In genomic region chr16:10888320-10888937, GRCh38 we compare ENCODE assay signal across 26 cellular contexts. TPM values are rescaled to one million over a fixed set of nuclear protein-coding genes. Genes with fewer than 3 reads are reported as not detected.
DNase-seq lines count a peak whose midpoint lies in the region; ATAC-seq and TF ChIP-seq lines count a peak whose summit lies in the region.
"Had no signal": no experiment of that assay in that cellular context is flagged by ENCODE, and none has a peak within 500 bp of the region (broad histone marks: within the 10 kb centered on the region; RNA-seq: fewer than 3 reads in every experiment).

No MANE protein-coding gene starts in this region.

- peaks cover 0 to 13% (median 0%) of the 10 kb centered on the region in 11 experiments; a peak in 5 of 22 replicates for H3K9me3 ChIP-seq in BLaER1 treated with 17β-estradiol and CSF1 and Interleukin-3, amounts not matched to agents 10 nM and 100 nM (replicated peaks in 1 of 11)
- H3K9me3 ChIP-seq in DOHH2 (ENCODE audit: control insufficient read depth, insufficient read depth, low read length) (no peaks in the 10 kb centered on the region), lower lobe of right lung (no peaks in the 10 kb centered on the region)
- H3K9me3 ChIP-seq: breast epithelium, esophagus squamous epithelium, sigmoid colon, thoracic aorta had no signal

- peaks cover 49% of the 10 kb centered on the region for H3F3A ChIP-seq in DOHH2 (ENCODE audit: control insufficient read depth, insufficient read depth)

- peaks cover 0 to 82% (median 1%) of the 10 kb centered on the region in 4 donors for H3K4me1 Mint-ChIP-seq in naive thymus-derived CD8-positive, alpha-beta T cell

- peak overlapping the region in 2 of 10 donors; percentile 17 to 61 for H3K4me3 Mint-ChIP-seq in naive thymus-derived CD8-positive, alpha-beta T cell
- H3K4me3 Mint-ChIP-seq: activated naive CD4-positive, alpha-beta T cell treated with anti-CD3 and anti-CD28 coated beads, Interleukin-2, amount 10 ng/mL, durations not matched to agents 7 days and 5 days; activated T-helper 1 cell treated with anti-CD3 and anti-CD28 coated beads, Interleukin-12 subunit alpha, Interleukin-12 subunit beta, Interleukin-2, Interleukin-4 antibody, amounts not matched to agents 30 ng/mL and 10 ng/mL and 1 ng/mL, durations not matched to agents 14 hours and 24 hours and 36 hours; CD4-positive, alpha-beta T cell had no signal

- peak overlapping the region; percentile 3 to 60 (median 36); a peak in 17 of 20 replicates for H3K4me3 ChIP-seq in BLaER1 treated with 17β-estradiol and CSF1 and Interleukin-3, amounts not matched to agents 10 nM and 100 nM
- peak overlapping the region; percentile 78 for H3K4me3 ChIP-seq in DOHH2 (ENCODE audit: low read length)
- H3K4me3 ChIP-seq in lower lobe of right lung: no peak overlapping the region
- H3K4me3 ChIP-seq: breast epithelium, esophagus squamous epithelium, sigmoid colon, thoracic aorta had no signal

- intact Hi-C loops in lower lobe of right lung (cut with DNase I): no loop called here

- no peaks in the 10 kb centered on the region for H3K27me3 ChIP-seq in BLaER1 treated with 17β-estradiol and CSF1 and Interleukin-3, amounts not matched to agents 10 nM and 100 nM
- no peaks in the 10 kb centered on the region for H3K27me3 ChIP-seq in DOHH2 (ENCODE audit: control insufficient read depth, low read length)
- no peaks in the 10 kb centered on the region for H3K27me3 ChIP-seq in lower lobe of right lung (ENCODE audit: low read depth)
- H3K27me3 ChIP-seq in foreskin keratinocyte: peaks cover 9% of the 10 kb centered on the region
- H3K27me3 ChIP-seq: breast epithelium, esophagus squamous epithelium, sigmoid colon had no signal

- H4K20me1 ChIP-seq in BLaER1 treated with 17β-estradiol and CSF1 and Interleukin-3, amounts not matched to agents 10 nM and 100 nM: peaks cover 7 to 75% (median 18%) of the 10 kb centered on the region in 11 experiments; a peak in 13 of 22 replicates
- no peaks in the 10 kb centered on the region for H4K20me1 ChIP-seq in DOHH2 (ENCODE audit: control insufficient read depth, insufficient read depth, low read depth, low read length)

- no peaks in the 10 kb centered on the region for H3K36me3 Mint-ChIP-seq in naive thymus-derived CD8-positive, alpha-beta T cell

- peak overlapping the region; percentile 3 to 75 (median 68); a peak in 21 of 22 replicates for H3K9ac ChIP-seq in BLaER1 treated with 17β-estradiol and CSF1 and Interleukin-3, amounts not matched to agents 10 nM and 100 nM

- no peaks in the 10 kb centered on the region for H3K9me3 Mint-ChIP-seq in naive thymus-derived CD8-positive, alpha-beta T cell
- H3K9me3 Mint-ChIP-seq: activated naive CD4-positive, alpha-beta T cell treated with anti-CD3 and anti-CD28 coated beads, Interleukin-2, amount 10 ng/mL, durations not matched to agents 7 days and 5 days; activated T-helper 1 cell treated with anti-CD3 and anti-CD28 coated beads, Interleukin-12 subunit alpha, Interleukin-12 subunit beta, Interleukin-2, Interleukin-4 antibody, amounts not matched to agents 30 ng/mL and 10 ng/mL and 1 ng/mL, durations not matched to agents 14 hours and 24 hours and 36 hours; CD4-positive, alpha-beta T cell had no signal

- peak overlapping the region; percentile 8 to 88 (median 80); a peak in 20 of 22 replicates for H3K27ac ChIP-seq in BLaER1 treated with 17β-estradiol and CSF1 and Interleukin-3, amounts not matched to agents 10 nM and 100 nM
- peak overlapping the region; percentile 93 for H3K27ac ChIP-seq in DOHH2 (ENCODE audit: low read depth, low read length)
- H3K27ac ChIP-seq in lower lobe of right lung: no peak overlapping the region
- no peak overlapping the region for H3K27ac ChIP-seq in foreskin keratinocyte
- H3K27ac ChIP-seq: breast epithelium, esophagus squamous epithelium, sigmoid colon, thoracic aorta had no signal

- H3K36me3 ChIP-seq in BLaER1 treated with 17β-estradiol and CSF1 and Interleukin-3, amounts not matched to agents 10 nM and 100 nM: peaks cover 10 to 78% (median 37%) of the 10 kb centered on the region in 11 experiments; a peak in 21 of 22 replicates
- peaks cover 61% of the 10 kb centered on the region for H3K36me3 ChIP-seq in DOHH2 (ENCODE audit: control insufficient read depth, low read length)
- no peaks in the 10 kb centered on the region for H3K36me3 ChIP-seq in lower lobe of right lung
- H3K36me3 ChIP-seq: breast epithelium, esophagus squamous epithelium, sigmoid colon, thoracic aorta had no signal

- peak overlapping the region; percentile 92 to 98 (median 96) for H3K4me2 ChIP-seq in BLaER1 treated with 17β-estradiol and CSF1 and Interleukin-3, amounts not matched to agents 10 nM and 100 nM
- H3K4me2 ChIP-seq in DOHH2 (ENCODE audit: low read length): peak overlapping the region; percentile 97

- ATAC-seq in lower lobe of right lung: no peak
- ATAC-seq in foreskin keratinocyte: no peak
- ATAC-seq in naive thymus-derived CD8-positive, alpha-beta T cell: no peak

- DNase-seq in MV-4-11 (lab: John Stamatoyannopoulos, UW) (peak; percentile 59), lower lobe of right lung (peak; percentile 65), foreskin keratinocyte (no peak), NCI-H82 treated with DMSO at 0.1 percent for 48 hours (lab: John Stamatoyannopoulos, UW; ENCODE audit: unreplicated experiment) (no peak), NCI-H524 treated with DMSO at 0.1 percent for 48 hours (lab: John Stamatoyannopoulos, UW) (no peak)
- no peak for DNase-seq in naive thymus-derived CD8-positive, alpha-beta T cell
- DNase-seq: activated CD4-positive, CD25-positive, alpha-beta regulatory T cell; activated naive CD4-positive, alpha-beta T cell treated with anti-CD3 and anti-CD28 coated beads, Interleukin-2, amount 10 ng/mL, durations not matched to agents 7 days and 5 days; CD4-positive, alpha-beta T cell; cortex of kidney; esophagus squamous epithelium; H7; mammary epithelial cell; NCI-H1417 treated with DMSO at 0.1 percent for 48 hours; NCI-H2081 treated with DMSO at 0.1 percent for 48 hours; NCI-H226; NCI-H748 treated with DMSO at 0.1 percent for 48 hours; sigmoid colon; stimulated activated CD4-positive, alpha-beta T cell treated with anti-CD3 and anti-CD28 coated beads, Interleukin-15, amount 100 ng/mL, for 24 hours; stimulated activated naive CD4-positive, alpha-beta T cell treated with Interleukin-2 at 50 U/mL for 16 hours had no signal

- POLR2A ChIA-PET in naive thymus-derived CD8-positive, alpha-beta T cell (lab: Charles Lee): no interaction called here

- TF ChIP-seq CTCF in DOHH2 (IDR thresholded peaks at IDR 0.05; ENCODE audit: low read depth, low read length, poor library complexity, severe bottlenecking): no peak
- TF ChIP-seq CTCF in lower lobe of right lung (IDR thresholded peaks at IDR 0.05): no peak
- no peak for TF ChIP-seq CTCF in foreskin keratinocyte (conservative IDR thresholded peaks at IDR 0.05)

- peak overlapping the region in 1 of 10 donors; percentile 37 for H3K27ac Mint-ChIP-seq in naive thymus-derived CD8-positive, alpha-beta T cell
- H3K27ac Mint-ChIP-seq: activated naive CD4-positive, alpha-beta T cell treated with anti-CD3 and anti-CD28 coated beads, Interleukin-2, amount 10 ng/mL, durations not matched to agents 7 days and 5 days; activated T-helper 1 cell treated with anti-CD3 and anti-CD28 coated beads, Interleukin-12 subunit alpha, Interleukin-12 subunit beta, Interleukin-2, Interleukin-4 antibody, amounts not matched to agents 30 ng/mL and 10 ng/mL and 1 ng/mL, durations not matched to agents 14 hours and 24 hours and 36 hours; CD4-positive, alpha-beta T cell had no signal

- H3K4me1 ChIP-seq in BLaER1 treated with 17β-estradiol and CSF1 and Interleukin-3, amounts not matched to agents 10 nM and 100 nM: peaks cover 99 to 100% (median 100%) of the 10 kb centered on the region in 10 experiments
- peaks cover 100% of the 10 kb centered on the region for H3K4me1 ChIP-seq in DOHH2 (ENCODE audit: control insufficient read depth, low read length)
- H3K4me1 ChIP-seq in lower lobe of right lung: peaks cover 83% of the 10 kb centered on the region
- no peaks in the 10 kb centered on the region for H3K4me1 ChIP-seq in foreskin keratinocyte
- H3K4me1 ChIP-seq: breast epithelium, sigmoid colon had no signal

- peaks cover 89% of the 10 kb centered on the region for H3K79me2 ChIP-seq in DOHH2 (ENCODE audit: control insufficient read depth, low read length)

- H3K27me3 Mint-ChIP-seq in naive thymus-derived CD8-positive, alpha-beta T cell: peaks cover 0 to 49% (median 39%) of the 10 kb centered on the region in 5 donors

- H3K9me2 ChIP-seq in DOHH2 (replicated peaks; ENCODE audit: control insufficient read depth, low read length): no peaks in the 10 kb centered on the region

RNA-seq across cellular contexts. Expression of gene CIITA, which starts 11.4 kb away (rescaled TPM):
- total RNA-seq in lower lobe of right lung: 119 TPM
- 0.07 TPM in 1 of 2 replicates, not detected in the other for total RNA-seq in foreskin keratinocyte
- 0.03 and 0.06 TPM in 2 replicates for polyA plus RNA-seq in foreskin keratinocyte
- total RNA-seq in naive thymus-derived CD8-positive, alpha-beta T cell: 10 to 100 TPM; 18.2 to 18.8 TPM
- under 1 TPM; 0.07 to 0.80 (median 0.30) TPM for polyA plus RNA-seq in naive thymus-derived CD8-positive, alpha-beta T cell
- total RNA-seq: Daoy, H7 had no signal

RNA-seq across cellular contexts. Expression of gene DEXI, which starts 53.8 kb away (rescaled TPM):
- total RNA-seq in lower lobe of right lung (29.9 TPM), foreskin keratinocyte (42.8 and 45.1 TPM in 2 replicates)
- polyA plus RNA-seq in foreskin keratinocyte: 40.4 and 43.1 TPM in 2 replicates
- total RNA-seq in naive thymus-derived CD8-positive, alpha-beta T cell: 10 to 100 TPM; 30.5 to 30.7 TPM
- 10 to 100 TPM; 50.8 to 60.4 (median 51.9) TPM for polyA plus RNA-seq in naive thymus-derived CD8-positive, alpha-beta T cell

RNA-seq across cellular contexts. Expression of gene CLEC16A, which starts 55.9 kb away (rescaled TPM):
- total RNA-seq in lower lobe of right lung (34.6 TPM), foreskin keratinocyte (21.0 and 22.0 TPM in 2 replicates)
- polyA plus RNA-seq in foreskin keratinocyte: 11.4 and 12.0 TPM in 2 replicates
- 10 to 100 TPM; 24.8 to 28.8 TPM for total RNA-seq in naive thymus-derived CD8-positive, alpha-beta T cell
- polyA plus RNA-seq in naive thymus-derived CD8-positive, alpha-beta T cell: 10 to 100 TPM in 2 of 3 donors, 1 to 10 TPM in 1; 8.5 to 19.4 (median 18.4) TPM

Comparison
In these comparisons a context has a peak if more than half of its experiments do, and no peak if none do; other contexts are left out.
1. H3K27ac ChIP-seq: peak in BLaER1 treated with 17β-estradiol and CSF1 and Interleukin-3, amounts not matched to agents 10 nM and 100 nM (11 of 11) and DOHH2 (single experiment); none in lower lobe of right lung (single experiment) and foreskin keratinocyte (single experiment).
2. DNase-seq: peak in MV-4-11 (single experiment) and lower lobe of right lung (single experiment); none in foreskin keratinocyte (0 of 2), NCI-H82 treated with DMSO at 0.1 percent for 48 hours (single experiment), NCI-H524 treated with DMSO at 0.1 percent for 48 hours (single experiment) and naive thymus-derived CD8-positive, alpha-beta T cell (0 of 10).
3. RNA of gene CIITA, which starts 11.4 kb away (total RNA-seq): 119 TPM in lower lobe of right lung (single experiment) and 18.2 to 18.8 TPM in naive thymus-derived CD8-positive, alpha-beta T cell; 0.07 TPM in foreskin keratinocyte; every median in the first group is over 10 times any median in the second.